8 cellular contexts compared by ENCODE assay signal in the genomic region with DNA sequence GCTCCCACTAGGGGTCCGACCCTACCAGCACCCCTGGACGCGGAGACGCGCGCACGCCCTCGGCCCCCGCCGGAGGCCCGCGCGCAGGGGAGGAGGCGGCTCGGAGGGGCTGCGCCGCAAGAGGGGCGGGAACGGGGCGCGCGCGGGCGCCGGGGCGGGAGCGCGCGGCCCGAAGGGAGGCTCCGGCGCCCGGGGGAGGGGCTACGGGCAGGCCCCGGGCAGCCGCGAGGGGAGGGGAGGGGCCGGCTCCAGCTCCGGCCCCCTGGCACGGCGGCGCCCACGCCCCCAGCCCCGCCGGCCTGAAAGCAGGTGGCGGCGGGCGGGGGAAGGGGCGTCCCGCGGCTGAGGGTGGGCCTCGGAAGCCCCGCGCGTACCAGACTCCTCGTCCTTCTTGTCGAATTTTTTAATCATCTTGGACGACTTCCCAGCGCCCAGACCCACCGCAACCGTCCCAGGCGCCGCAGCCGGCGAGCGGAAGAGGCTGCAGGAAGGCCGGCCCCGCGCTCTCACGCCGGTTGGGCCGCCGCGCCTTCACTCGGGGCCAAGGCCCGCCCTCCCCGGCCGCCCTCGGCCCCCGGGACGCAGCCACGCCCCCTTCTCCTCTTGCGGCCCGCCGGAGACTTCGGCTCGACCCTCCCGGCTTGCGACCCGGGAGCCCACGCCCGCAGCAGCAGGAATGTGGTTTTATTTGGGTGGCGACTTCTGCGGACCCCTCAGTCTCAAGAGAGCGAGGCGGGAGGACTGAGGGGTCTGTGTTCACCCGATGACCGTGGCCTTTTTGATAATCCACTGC. TPM values are rescaled to one million over a fixed set of nuclear protein-coding genes. Genes with fewer than 3 reads are reported as not detected.
DNase-seq lines count a peak whose midpoint lies in the region; ATAC-seq, FAIRE-seq and TF ChIP-seq lines count a peak whose summit lies in the region.

A gene with protein sequence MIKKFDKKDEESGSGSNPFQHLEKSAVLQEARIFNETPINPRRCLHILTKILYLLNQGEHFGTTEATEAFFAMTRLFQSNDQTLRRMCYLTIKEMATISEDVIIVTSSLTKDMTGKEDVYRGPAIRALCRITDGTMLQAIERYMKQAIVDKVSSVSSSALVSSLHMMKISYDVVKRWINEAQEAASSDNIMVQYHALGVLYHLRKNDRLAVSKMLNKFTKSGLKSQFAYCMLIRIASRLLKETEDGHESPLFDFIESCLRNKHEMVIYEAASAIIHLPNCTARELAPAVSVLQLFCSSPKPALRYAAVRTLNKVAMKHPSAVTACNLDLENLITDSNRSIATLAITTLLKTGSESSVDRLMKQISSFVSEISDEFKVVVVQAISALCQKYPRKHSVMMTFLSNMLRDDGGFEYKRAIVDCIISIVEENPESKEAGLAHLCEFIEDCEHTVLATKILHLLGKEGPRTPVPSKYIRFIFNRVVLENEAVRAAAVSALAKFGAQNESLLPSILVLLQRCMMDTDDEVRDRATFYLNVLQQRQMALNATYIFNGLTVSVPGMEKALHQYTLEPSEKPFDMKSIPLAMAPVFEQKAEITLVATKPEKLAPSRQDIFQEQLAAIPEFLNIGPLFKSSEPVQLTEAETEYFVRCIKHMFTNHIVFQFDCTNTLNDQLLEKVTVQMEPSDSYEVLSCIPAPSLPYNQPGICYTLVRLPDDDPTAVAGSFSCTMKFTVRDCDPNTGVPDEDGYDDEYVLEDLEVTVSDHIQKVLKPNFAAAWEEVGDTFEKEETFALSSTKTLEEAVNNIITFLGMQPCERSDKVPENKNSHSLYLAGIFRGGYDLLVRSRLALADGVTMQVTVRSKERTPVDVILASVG (minus strand): TSS at position 491 of the 793 bp plus-strand sequence. CDS start 80 bp downstream, at position 411.

- H3F3A ChIP-seq in DOHH2 (ENCODE audit: control insufficient read depth, insufficient read depth): 0 out of 2 replicates have a peak, but pooled peaks cover 3% of the 10 kb centered on the region

- no peaks in the 10 kb centered on the region for H3K9me2 ChIP-seq in DOHH2 (replicated peaks; ENCODE audit: control insufficient read depth, low read length)

- POLR2A ChIA-PET in naive thymus-derived CD4-positive, alpha-beta T cell (lab: Charles Lee): no interaction called here

- peaks cover 18% of the 10 kb centered on the region for H3K4me1 ChIP-seq in DOHH2 (ENCODE audit: control insufficient read depth, low read length)
- no peaks in the 10 kb centered on the region for H3K4me1 ChIP-seq in naive thymus-derived CD4-positive, alpha-beta T cell (ENCODE audit: control insufficient read depth in 2 of 2, insufficient read depth in 2 of 2, low read length in 2 of 2)

- no peaks in the 10 kb centered on the region; the same call in 1 of the 2 replicates for H3K79me2 ChIP-seq in DOHH2 (ENCODE audit: control insufficient read depth, low read length)

- H3K27ac Mint-ChIP-seq in activated T-helper 1 cell treated with anti-CD3 and anti-CD28 coated beads, Interleukin-12 subunit alpha, Interleukin-12 subunit beta, Interleukin-2, Interleukin-4 antibody, amounts not matched to agents 30 ng/mL and 10 ng/mL and 1 ng/mL, durations not matched to agents 14 hours and 24 hours and 36 hours: peak within 1 kb of the TSS; percentile 41
- H3K27ac Mint-ChIP-seq in naive thymus-derived CD4-positive, alpha-beta T cell: peak within 1 kb of the TSS; percentile 38 to 93 (median 81)
- H3K27ac Mint-ChIP-seq in stimulated activated memory B cell treated with anti-CD40 and anti-IgM and Interleukin-4, amounts not matched to agents 10 μg/mL and 1 μg/mL and 100 μg/mL, for 72 hours: peak within 1 kb of the TSS; percentile 78

- ATAC-seq in GM21723 (IDR thresholded peaks at IDR 0.05; ENCODE audit: unreplicated experiment): peak; percentile 96
- ATAC-seq in naive thymus-derived CD4-positive, alpha-beta T cell: peak; percentile 93
- ATAC-seq in stimulated activated memory B cell treated with anti-CD40 and anti-IgM and Interleukin-4, amounts not matched to agents 10 μg/mL and 1 μg/mL and 100 μg/mL, for 72 hours: peak; percentile 98

- H3K4me3 ChIP-seq in DOHH2 (ENCODE audit: low read length): peak within 1 kb of the TSS; percentile 86
- H3K4me3 ChIP-seq in Jurkat, Clone E6-1 (ENCODE audit: low read length): peak within 1 kb of the TSS; percentile 79
- peak within 1 kb of the TSS; percentile 64 for H3K4me3 ChIP-seq in naive thymus-derived CD4-positive, alpha-beta T cell (ENCODE audit: low read length)

- no peak for FAIRE-seq in RCC 7860 (lab: Jason Lieb, UNC)

- intact Hi-C loops in activated T-helper 1 cell treated with anti-CD3 and anti-CD28 coated beads, Interleukin-12 subunit alpha, Interleukin-12 subunit beta, Interleukin-2, Interleukin-4 antibody, amounts not matched to agents 30 ng/mL and 10 ng/mL and 1 ng/mL, durations not matched to agents 14 hours and 24 hours and 36 hours (cut with micrococcal nuclease): loop anchor here (1.0 to 10.0 kb wide), 9 partner anchors 19 to 1444 kb away; a partner anchor contains a TSS
- intact Hi-C loops in naive thymus-derived CD4-positive, alpha-beta T cell (cut with micrococcal nuclease): loop anchor here (1.0 to 5.0 kb wide), 12 partner anchors 64 to 1058 kb away; a partner anchor contains a TSS

- H3K4me1 Mint-ChIP-seq in activated T-helper 1 cell treated with anti-CD3 and anti-CD28 coated beads, Interleukin-12 subunit alpha, Interleukin-12 subunit beta, Interleukin-2, Interleukin-4 antibody, amounts not matched to agents 30 ng/mL and 10 ng/mL and 1 ng/mL, durations not matched to agents 14 hours and 24 hours and 36 hours (ENCODE audit: low read depth): peaks cover 22% of the 10 kb centered on the region
- H3K4me1 Mint-ChIP-seq in naive thymus-derived CD4-positive, alpha-beta T cell: peaks cover 6 to 23% (median 21%) of the 10 kb centered on the region in 7 donors
- H3K4me1 Mint-ChIP-seq in stimulated activated memory B cell treated with anti-CD40 and anti-IgM and Interleukin-4, amounts not matched to agents 10 μg/mL and 1 μg/mL and 100 μg/mL, for 72 hours: peaks cover 19% of the 10 kb centered on the region

- peak within 1 kb of the TSS; percentile 48; the same call in 1 of the 2 replicates for H3K27ac ChIP-seq in DOHH2 (ENCODE audit: low read depth, low read length)
- peak within 1 kb of the TSS; percentile 73 for H3K27ac ChIP-seq in naive thymus-derived CD4-positive, alpha-beta T cell (ENCODE audit: low read depth, low read length)

- H3K9me3 Mint-ChIP-seq in activated T-helper 1 cell treated with anti-CD3 and anti-CD28 coated beads, Interleukin-12 subunit alpha, Interleukin-12 subunit beta, Interleukin-2, Interleukin-4 antibody, amounts not matched to agents 30 ng/mL and 10 ng/mL and 1 ng/mL, durations not matched to agents 14 hours and 24 hours and 36 hours: no peaks in the 10 kb centered on the region
- H3K9me3 Mint-ChIP-seq in naive thymus-derived CD4-positive, alpha-beta T cell: no peaks in the 10 kb centered on the region
- no peaks in the 10 kb centered on the region for H3K9me3 Mint-ChIP-seq in stimulated activated memory B cell treated with anti-CD40 and anti-IgM and Interleukin-4, amounts not matched to agents 10 μg/mL and 1 μg/mL and 100 μg/mL, for 72 hours

- no peaks in the 10 kb centered on the region for H3K27me3 Mint-ChIP-seq in activated T-helper 1 cell treated with anti-CD3 and anti-CD28 coated beads, Interleukin-12 subunit alpha, Interleukin-12 subunit beta, Interleukin-2, Interleukin-4 antibody, amounts not matched to agents 30 ng/mL and 10 ng/mL and 1 ng/mL, durations not matched to agents 14 hours and 24 hours and 36 hours (ENCODE audit: insufficient read depth)
- peaks cover 0 to 11% (median 0%) of the 10 kb centered on the region in 5 donors for H3K27me3 Mint-ChIP-seq in naive thymus-derived CD4-positive, alpha-beta T cell
- no peaks in the 10 kb centered on the region for H3K27me3 Mint-ChIP-seq in stimulated activated memory B cell treated with anti-CD40 and anti-IgM and Interleukin-4, amounts not matched to agents 10 μg/mL and 1 μg/mL and 100 μg/mL, for 72 hours

- no peaks in the 10 kb centered on the region for H4K20me1 ChIP-seq in DOHH2 (ENCODE audit: control insufficient read depth, insufficient read depth, low read depth, low read length)

- no peaks in the 10 kb centered on the region for H3K36me3 ChIP-seq in DOHH2 (ENCODE audit: control insufficient read depth, low read length)
- no peaks in the 10 kb centered on the region for H3K36me3 ChIP-seq in naive thymus-derived CD4-positive, alpha-beta T cell (ENCODE audit: control insufficient read depth in 2 of 3, insufficient read depth in 3 of 3, low read length in 3 of 3)

- CTCF ChIA-PET in naive thymus-derived CD4-positive, alpha-beta T cell (lab: Charles Lee): no interaction called here

- no peaks in the 10 kb centered on the region for H3K9me3 ChIP-seq in DOHH2 (ENCODE audit: control insufficient read depth, insufficient read depth, low read length)
- no peaks in the 10 kb centered on the region for H3K9me3 ChIP-seq in naive thymus-derived CD4-positive, alpha-beta T cell (ENCODE audit: control insufficient read depth in 2 of 3, low read length in 3 of 3)

- peak; percentile 55 for DNase-seq in Jurkat, Clone E6-1 (ENCODE audit: low read depth, low spot score)
- DNase-seq in RCC 7860 (ENCODE audit: low spot score): peak; percentile 55
- peak; percentile 76 for DNase-seq in activated T-helper 1 cell treated with anti-CD3 and anti-CD28 coated beads, Interleukin-12 subunit alpha, Interleukin-12 subunit beta, Interleukin-2, Interleukin-4 antibody, amounts not matched to agents 30 ng/mL and 10 ng/mL and 1 ng/mL, durations not matched to agents 14 hours and 24 hours and 36 hours (ENCODE audit: low spot score)
- peak; percentile 76 for DNase-seq in fibroblast of gingiva (ENCODE audit: low read depth)
- peak; percentile 26 to 90 (median 46) for DNase-seq in naive thymus-derived CD4-positive, alpha-beta T cell

- peak within 1 kb of the TSS; percentile 88 for H3K4me3 Mint-ChIP-seq in activated T-helper 1 cell treated with anti-CD3 and anti-CD28 coated beads, Interleukin-12 subunit alpha, Interleukin-12 subunit beta, Interleukin-2, Interleukin-4 antibody, amounts not matched to agents 30 ng/mL and 10 ng/mL and 1 ng/mL, durations not matched to agents 14 hours and 24 hours and 36 hours
- peak within 1 kb of the TSS; percentile 85 to 95 (median 90) for H3K4me3 Mint-ChIP-seq in naive thymus-derived CD4-positive, alpha-beta T cell
- peak within 1 kb of the TSS; percentile 95 for H3K4me3 Mint-ChIP-seq in stimulated activated memory B cell treated with anti-CD40 and anti-IgM and Interleukin-4, amounts not matched to agents 10 μg/mL and 1 μg/mL and 100 μg/mL, for 72 hours

- no peak for TF ChIP-seq CTCF in DOHH2 (IDR thresholded peaks at IDR 0.05; ENCODE audit: low read depth, low read length, poor library complexity, severe bottlenecking)

- no peaks in the 10 kb centered on the region for H3K27me3 ChIP-seq in DOHH2 (ENCODE audit: control insufficient read depth, low read length)
- no peaks in the 10 kb centered on the region for H3K27me3 ChIP-seq in naive thymus-derived CD4-positive, alpha-beta T cell (ENCODE audit: control insufficient read depth in 2 of 2, insufficient read depth in 2 of 2, low read length in 2 of 2)

- H3K4me2 ChIP-seq in DOHH2 (ENCODE audit: low read length): peak within 1 kb of the TSS; percentile 87

- H3K36me3 Mint-ChIP-seq in activated T-helper 1 cell treated with anti-CD3 and anti-CD28 coated beads, Interleukin-12 subunit alpha, Interleukin-12 subunit beta, Interleukin-2, Interleukin-4 antibody, amounts not matched to agents 30 ng/mL and 10 ng/mL and 1 ng/mL, durations not matched to agents 14 hours and 24 hours and 36 hours (ENCODE audit: low read depth): no peaks in the 10 kb centered on the region
- H3K36me3 Mint-ChIP-seq in naive thymus-derived CD4-positive, alpha-beta T cell: peaks cover 0 to 9% (median 0%) of the 10 kb centered on the region in 5 donors
- H3K36me3 Mint-ChIP-seq in stimulated activated memory B cell treated with anti-CD40 and anti-IgM and Interleukin-4, amounts not matched to agents 10 μg/mL and 1 μg/mL and 100 μg/mL, for 72 hours: no peaks in the 10 kb centered on the region

RNA-seq across cellular contexts. Expression of the gene that starts here (rescaled TPM):
- 42.9 TPM for polyA plus RNA-seq in Jurkat, Clone E6-1 (2012; ENCODE audit: insufficient read depth, insufficient read length)
- 19.3 and 20.9 TPM in 2 replicates for total RNA-seq in activated T-helper 1 cell treated with anti-CD3 and anti-CD28 coated beads, Interleukin-12 subunit alpha, Interleukin-12 subunit beta, Interleukin-2, Interleukin-4 antibody, amounts not matched to agents 30 ng/mL and 10 ng/mL and 1 ng/mL, durations not matched to agents 14 hours and 24 hours and 36 hours
- total RNA-seq in naive thymus-derived CD4-positive, alpha-beta T cell: 10 to 100 TPM in 2 of 5 experiments, 1 to 10 TPM in 3; 8.1 to 12.4 (median 9.4) TPM
- 1 to 10 TPM; 2.6 to 6.7 TPM for polyA plus RNA-seq in naive thymus-derived CD4-positive, alpha-beta T cell

Comparison
In these comparisons a context has a peak if more than half of its experiments do, and no peak if none do; other contexts are left out.
1. Peak in every context shown above with its lines: DNase-seq, ATAC-seq, H3K4me3 ChIP-seq and H3K27ac ChIP-seq.